28 cellular contexts compared by ENCODE assay signal in the genomic region with DNA sequence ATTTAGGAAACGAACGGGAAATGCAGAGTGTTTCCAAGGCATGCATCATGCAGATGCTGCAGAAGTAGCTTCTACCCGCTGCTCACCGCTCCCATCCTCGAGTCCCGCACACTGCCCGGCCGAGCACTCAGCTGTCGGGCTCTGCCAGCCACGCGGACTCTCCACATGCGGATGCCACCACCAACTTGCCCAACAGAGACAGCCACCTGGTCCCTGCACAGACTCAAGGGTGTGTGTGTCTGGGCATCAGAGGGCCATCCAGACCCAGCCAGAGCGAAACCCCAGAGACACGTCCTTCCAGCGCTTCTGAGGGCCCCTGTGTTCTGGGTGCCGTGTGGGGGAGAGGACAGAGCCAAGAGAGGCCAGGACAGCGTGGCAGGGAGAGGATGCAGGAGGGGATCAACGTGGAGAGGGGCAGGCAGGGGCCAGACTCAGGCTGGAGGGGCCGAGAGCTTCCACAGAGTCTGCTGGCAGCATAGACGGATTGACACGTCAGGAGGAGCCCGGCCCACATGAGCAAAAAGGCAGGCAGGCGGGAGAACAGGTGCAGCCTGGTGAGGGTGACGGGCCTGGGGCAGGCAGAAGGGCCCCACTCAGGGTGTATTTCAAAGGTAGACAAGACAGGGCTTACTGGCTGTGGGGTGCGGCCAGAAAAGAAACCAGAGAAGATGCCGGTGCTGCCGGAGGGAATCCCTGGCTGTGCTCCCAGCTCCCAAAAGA. TPM values are rescaled to one million over a fixed set of nuclear protein-coding genes. Genes with fewer than 3 reads are reported as not detected.
DNase-seq lines count a peak whose midpoint lies in the region; ATAC-seq, FAIRE-seq and TF ChIP-seq lines count a peak whose summit lies in the region.
"Had no signal": no experiment of that assay in that cellular context is flagged by ENCODE, and none has a peak within 500 bp of the region (broad histone marks: within the 10 kb centered on the region; RNA-seq: fewer than 3 reads in every experiment).

No MANE protein-coding gene starts in this region.

- no peak overlapping the region for H3K9ac ChIP-seq in GM12878 (ENCODE audit: control insufficient read depth, insufficient read depth, low read length)

- FAIRE-seq in GM12878 (lab: Jason Lieb, UNC): no peak
- FAIRE-seq: colon, GM18507 had no signal

- H3K27ac ChIP-seq in right atrium auricular region (no peak overlapping the region), GM12878 (ENCODE audit: control insufficient read depth, insufficient read depth) (peak overlapping the region; percentile 70; the same call in 1 of the 2 replicates), stomach (peak overlapping the region in 3 of 5 donors; percentile 25 to 46 (median 26)), ovary (no peak overlapping the region)
- H3K27ac ChIP-seq: RWPE1, upper lobe of left lung had no signal

- no peak overlapping the region for H3K4me3 Mint-ChIP-seq in nephron

- ATAC-seq in left ventricle myocardium superior (no peak), GM12878 (no peak), GM21526 (IDR thresholded peaks at IDR 0.05; ENCODE audit: low FRiP score, unreplicated experiment) (no peak)
- ATAC-seq: left colon had no signal

- RAD21 ChIA-PET in GM12878 (lab: Charles Lee; ENCODE audit: unreplicated experiment): interaction anchor here (1.4 to 3.4 kb wide), 2 partner anchors 20 to 33 kb away, joined by 4 to 21 read pairs; a partner anchor contains a TSS

- no peaks in the 10 kb centered on the region for H3K36me3 ChIP-seq in right atrium auricular region
- peaks cover 0 to 1% of the 10 kb centered on the region in 2 experiments; a peak in 2 of 4 replicates for H3K36me3 ChIP-seq in GM12878 (ENCODE audit: control insufficient read depth in 2 of 2, insufficient read depth in 2 of 2, low read length in 1 of 2)
- no peaks in the 10 kb centered on the region for H3K36me3 ChIP-seq in stomach
- H3K36me3 ChIP-seq in ovary: no peaks in the 10 kb centered on the region
- H3K36me3 ChIP-seq: upper lobe of left lung had no signal

- no peaks in the 10 kb centered on the region for H3K9me3 Mint-ChIP-seq in nephron

- TF ChIP-seq CTCF in right atrium auricular region (IDR thresholded peaks at IDR 0.05) (no peak), GM12878 (IDR thresholded peaks at IDR 0.05 in 2 of 3, conservative IDR thresholded peaks at IDR 0.05 in 1 of 3; ENCODE audit: control insufficient read depth in 2 of 3, extremely low read depth in 1 of 3, insufficient read depth in 1 of 3, low read depth in 3 of 3, low read length in 3 of 3) (no peak), nephron (IDR thresholded peaks at IDR 0.05; ENCODE audit: unreplicated experiment in 3 of 3) (no peak), stomach (IDR thresholded peaks at IDR 0.05) (no peak), ovary (IDR thresholded peaks at IDR 0.05) (no peak)

- peak overlapping the region; percentile 55; the same call in 1 of the 2 replicates for H3K4me2 ChIP-seq in GM12878 (ENCODE audit: control insufficient read depth, insufficient read depth)
- H3K4me2 ChIP-seq: smooth muscle cell had no signal

- no peak overlapping the region for H2AFZ ChIP-seq in GM12878 (ENCODE audit: control insufficient read depth, low read depth, low read length)

- BruUV-seq in GM12878 (replicated peaks; lab: Mats Ljungman, UMichigan): no TSS peak

- peaks cover 51% of the 10 kb centered on the region for H3K4me1 Mint-ChIP-seq in nephron

- H4K20me1 ChIP-seq in GM12878 (ENCODE audit: control insufficient read depth, insufficient read depth): no peaks in the 10 kb centered on the region

- H3K36me3 Mint-ChIP-seq in nephron (ENCODE audit: low read depth): no peaks in the 10 kb centered on the region

- 84% methylated on average over 27 of the region's 27 CpGs for WGBS in GM12878 (ENCODE audit: insufficient coverage, insufficient replicate concordance, low lambda C conversion rate, missing lambda C conversion rate)
- 71 to 82% (median 78%) methylated on average over 25 to 27 of the region's 27 CpGs for WGBS in stomach, 5 donors
- 79 to 80% (median 79%) methylated on average over 27 of the region's 27 CpGs for WGBS in ovary, 3 donors

- POLR2A ChIA-PET in GM12878 (lab: Charles Lee): interaction anchor here (2.0 kb wide), 1 partner anchor 20 kb away, joined by 12 read pairs; no protein-coding TSS in a partner anchor

- TF ChIP-seq POLR2A in GM12878 (IDR thresholded peaks at IDR 0.05; ENCODE audit: low read depth, low read length) (no peak), stomach (IDR thresholded peaks at IDR 0.05) (no peak), ovary (IDR thresholded peaks at IDR 0.05) (no peak)

- H3K27me3 ChIP-seq in right atrium auricular region: no peaks in the 10 kb centered on the region
- no peaks in the 10 kb centered on the region for H3K27me3 ChIP-seq in GM12878 (replicated peaks in 1 of 2; ENCODE audit: control insufficient read depth in 2 of 2, insufficient read depth in 2 of 2, low read length in 1 of 2)
- H3K27me3 ChIP-seq in stomach: no peaks in the 10 kb centered on the region
- no peaks in the 10 kb centered on the region for H3K27me3 ChIP-seq in ovary
- H3K27me3 ChIP-seq: upper lobe of left lung had no signal

- no peak for TF ChIP-seq EP300 in GM12878 (IDR thresholded peaks at IDR 0.05; ENCODE audit: borderline replicate concordance in 1 of 2, control insufficient read depth in 1 of 2, low read depth in 2 of 2, low read length in 2 of 2)
- TF ChIP-seq EP300 in stomach (IDR thresholded peaks at IDR 0.05): no peak
- TF ChIP-seq EP300 in ovary (IDR thresholded peaks at IDR 0.05): no peak

- H3K9me3 ChIP-seq in right atrium auricular region: no peaks in the 10 kb centered on the region
- H3K9me3 ChIP-seq in GM12878 (replicated peaks; ENCODE audit: control insufficient read depth, insufficient read depth, low read length): no peaks in the 10 kb centered on the region
- H3K9me3 ChIP-seq in stomach: no peaks in the 10 kb centered on the region
- no peaks in the 10 kb centered on the region for H3K9me3 ChIP-seq in ovary
- H3K9me3 ChIP-seq: upper lobe of left lung had no signal

- SMC1A ChIA-PET in GM12878 (lab: Charles Lee; ENCODE audit: uncharacterized antibody, unreplicated experiment): interaction anchor here (0.8 kb wide), 1 partner anchor 63 kb away, joined by 3 read pairs; no protein-coding TSS in a partner anchor

- in situ Hi-C loops in GM12878 (cut with MboI): no loop called here

- peaks cover 8% of the 10 kb centered on the region for H3K27me3 Mint-ChIP-seq in nephron (ENCODE audit: low read depth)

- intact Hi-C loops in left ventricle myocardium superior (cut with micrococcal nuclease) (no loop called here), GM12878 (cut with micrococcal nuclease; ENCODE audit: unreplicated experiment) (no loop called here), stomach (cut with DNase I; ENCODE audit: low total_unique reads) (no loop called here), ovary (cut with DNase I) (no loop called here)

- DNase-seq in left ventricle myocardium superior: peak; percentile 21
- no peak for DNase-seq in right atrium auricular region (ENCODE audit: low spot score)
- DNase-seq in GM12878 (ENCODE audit: low read depth, low spot score): no peak
- DNase-seq in stomach: no peak
- DNase-seq in ovary: no peak
- DNase-seq in iPS-NIHi7 (ENCODE audit: extremely low spot score): no peak
- DNase-seq: activated CD4-positive, alpha-beta T cell treated with anti-CD3 and anti-CD28 coated beads for 4 hours; activated CD8-positive, alpha-beta memory T cell treated with anti-CD3 and anti-CD28 coated beads for 24 hours; activated effector memory CD4-positive, alpha-beta T cell treated with anti-CD3 and anti-CD28 coated beads, Interleukin-2, amount 50 U/mL, for 16 hours; DMS153; effector CD4-positive, alpha-beta T cell; HCEC 1CT; KG1; left colon; mesendoderm; MM.1S; NCI-H1436; NCI-H446; NCI-H82; nucleus accumbens had no signal

- peaks cover 4% of the 10 kb centered on the region for H3K79me2 ChIP-seq in GM12878 (ENCODE audit: control insufficient read depth, insufficient read depth, low read length)

- CTCF ChIA-PET in GM12878 (lab: Yijun Ruan, JAX): interaction anchor here (4.8 to 6.1 kb wide), 2 partner anchors 19 to 41 kb away, joined by 22 to 77 read pairs; a partner anchor contains a TSS

- TF ChIP-seq RAD21 in GM12878 (IDR thresholded peaks at IDR 0.05; ENCODE audit: insufficient read depth, low read depth, low read length): no peak

- H3K4me3 ChIP-seq in right atrium auricular region: no peak overlapping the region
- no peak overlapping the region for H3K4me3 ChIP-seq in GM12878
- H3K4me3 ChIP-seq in stomach: no peak overlapping the region
- H3K4me3 ChIP-seq in ovary: no peak overlapping the region
- H3K4me3 ChIP-seq: smooth muscle cell, upper lobe of left lung had no signal

- H3K27ac Mint-ChIP-seq in nephron: peak overlapping the region; percentile 6 to 50 (median 11)
- H3K27ac Mint-ChIP-seq: B cell had no signal

- H3K4me1 ChIP-seq in right atrium auricular region: no peaks in the 10 kb centered on the region
- H3K4me1 ChIP-seq in GM12878 (ENCODE audit: control insufficient read depth, insufficient read depth, low read length): peaks cover 33% of the 10 kb centered on the region
- peaks cover 20 to 60% (median 38%) of the 10 kb centered on the region in 4 donors for H3K4me1 ChIP-seq in stomach
- H3K4me1 ChIP-seq in ovary (ENCODE audit: insufficient read depth): no peaks in the 10 kb centered on the region
- H3K4me1 ChIP-seq: upper lobe of left lung had no signal

RNA-seq across cellular contexts. Expression of a gene that starts 18.3 kb away (rescaled TPM):
- total RNA-seq in left ventricle myocardium superior (2.8 TPM), right atrium auricular region (1 to 10 TPM; 4.6 to 6.9 TPM), GM12878 (2014; rRNA removed) (5.3 and 5.5 TPM in 2 replicates), GM12878 (2014; rRNA removed; fragmentation: Illumina TruSeq; extraction: Trizol) (1.8 and 2.2 TPM in 2 replicates), GM12878 (2021) (6.3 and 7.7 TPM in 2 replicates), stomach (10 to 100 TPM in 2 of 5 donors, 1 to 10 TPM in 1, under 1 TPM in 1, not detected in 1; 0.58 to 18.3 (median 9.7) TPM), ovary (1 to 10 TPM in 6 of 7 donors, under 1 TPM in 1; 0.48 to 7.5 (median 3.2) TPM)
- 22.4 and 23.1 TPM in 2 replicates for total RNA-seq in GM12878 (2013; cell fraction: nucleolus; rRNA removed)
- 3.5 TPM for polyA plus RNA-seq in GM12878 (2011; ENCODE audit: low read depth)
- polyA plus RNA-seq in GM12878 (2011; rRNA removed) (1.3 and 1.9 TPM in 2 replicates), GM12878 (2014; fragmentation: Illumina TruSeq; extraction: Trizol) (0.73 and 1.4 TPM in 2 replicates), GM12878 (2014; fragmentation: Nextera tagmentation; extraction: Ambion mirVana) (under 1 TPM; 0.03 to 0.73 TPM), GM12878 (2014; rRNA removed) (6.5 TPM in 2 replicates), GM12878 (2016; fragmentation: Nextera tagmentation; extraction: Ambion mirVana) (1 to 10 TPM; 3.0 to 5.2 TPM), stomach (10 to 100 TPM; 21.9 to 31.2 (median 26.0) TPM), ovary (1 to 10 TPM; 2.0 to 2.9 TPM)
- 3.7 and 5.1 TPM in 2 replicates for polyA plus RNA-seq in GM12878 (2011; cell fraction: cytosol; rRNA removed)
- polyA plus RNA-seq in GM12878 (2011; cell fraction: nucleus; rRNA removed): 7.0 and 10.0 TPM in 2 replicates
- polyA plus RNA-seq in GM12878 (2012): 8.0 and 8.4 TPM in 2 replicates
- polyA minus RNA-seq in GM12878 (2011; rRNA and poly(A)+ RNA removed): 3.1 and 5.3 TPM in 2 replicates
- polyA minus RNA-seq in GM12878 (2011; cell fraction: cytosol; rRNA and poly(A)+ RNA removed): 2.1 and 2.3 TPM in 2 replicates
- 0.96 and 1.5 TPM in 2 replicates for polyA minus RNA-seq in GM12878 (2011; cell fraction: nucleus; rRNA and poly(A)+ RNA removed)

RNA-seq across cellular contexts. Expression of a gene that starts 53.8 kb away (rescaled TPM):
- 5.9 TPM for total RNA-seq in left ventricle myocardium superior
- 10 to 100 TPM; 10.2 to 16.2 TPM for total RNA-seq in right atrium auricular region
- total RNA-seq in GM12878 (2013; cell fraction: nucleolus; rRNA removed): 22.3 and 26.6 TPM in 2 replicates
- 15.4 and 19.4 TPM in 2 replicates for total RNA-seq in GM12878 (2014; rRNA removed)
- 16.0 and 17.6 TPM in 2 replicates for total RNA-seq in GM12878 (2014; rRNA removed; fragmentation: Illumina TruSeq; extraction: Trizol)
- total RNA-seq in GM12878 (2021): 14.8 and 16.7 TPM in 2 replicates
- 28.4 TPM for polyA plus RNA-seq in GM12878 (2011; ENCODE audit: low read depth)
- 30.8 and 32.5 TPM in 2 replicates for polyA plus RNA-seq in GM12878 (2011; rRNA removed)
- 27.5 TPM in 2 replicates for polyA plus RNA-seq in GM12878 (2011; cell fraction: cytosol; rRNA removed)
- 22.1 and 26.6 TPM in 2 replicates for polyA plus RNA-seq in GM12878 (2011; cell fraction: nucleus; rRNA removed)
- 28.4 and 35.3 TPM in 2 replicates for polyA plus RNA-seq in GM12878 (2012)
- 14.1 and 17.2 TPM in 2 replicates for polyA plus RNA-seq in GM12878 (2014; fragmentation: Illumina TruSeq; extraction: Trizol)
- polyA plus RNA-seq in GM12878 (2014; fragmentation: Nextera tagmentation; extraction: Ambion mirVana): 10 to 100 TPM; 34.9 to 39.9 TPM
- 19.8 and 23.1 TPM in 2 replicates for polyA plus RNA-seq in GM12878 (2014; rRNA removed)
- polyA plus RNA-seq in GM12878 (2016; fragmentation: Nextera tagmentation; extraction: Ambion mirVana): 10 to 100 TPM; 21.7 to 23.1 TPM
- polyA minus RNA-seq in GM12878 (2011; rRNA and poly(A)+ RNA removed): 12.7 and 16.2 TPM in 2 replicates
- 5.8 and 9.6 TPM in 2 replicates for polyA minus RNA-seq in GM12878 (2011; cell fraction: cytosol; rRNA and poly(A)+ RNA removed)
- 15.6 and 20.4 TPM in 2 replicates for polyA minus RNA-seq in GM12878 (2011; cell fraction: nucleus; rRNA and poly(A)+ RNA removed)
- total RNA-seq in stomach: 10 to 100 TPM in 4 of 5 donors, under 1 TPM in 1; 0.89 to 44.9 (median 20.2) TPM
- 10 to 100 TPM; 37.4 to 93.6 (median 53.1) TPM for polyA plus RNA-seq in stomach
- 10 to 100 TPM in 6 of 7 donors, 1 to 10 TPM in 1; 8.1 to 24.9 (median 16.9) TPM for total RNA-seq in ovary
- polyA plus RNA-seq in ovary: 10 to 100 TPM; 26.9 to 34.9 TPM

Comparison
In these comparisons a context has a peak if more than half of its experiments do, and no peak if none do; other contexts are left out.
1. H3K27ac ChIP-seq: peak in GM12878 (single experiment) and stomach (3 of 5); none in right atrium auricular region (0 of 2) and ovary (0 of 2).